In genomic region chr9:128412120-128412790, GRCh38 we compare ENCODE assay signal across 9 cellular contexts. TPM values are rescaled to one million over a fixed set of nuclear protein-coding genes. Genes with fewer than 3 reads are reported as not detected.
DNase-seq lines count a peak whose midpoint lies in the region; ATAC-seq and TF ChIP-seq lines count a peak whose summit lies in the region.
"Had no signal": no experiment of that assay in that cellular context is flagged by ENCODE, and none has a peak within 500 bp of the region (broad histone marks: within the 10 kb centered on the region; RNA-seq: fewer than 3 reads in every experiment).

No MANE protein-coding gene starts in this region.

- H3K27me3 Mint-ChIP-seq in WTC11 (ENCODE audit: low read depth), result peaks cover 84% of the 10 kb centered on the region

- H3K4me3 ChIP-seq in stomach, result no peak overlapping the region

- peaks cover 42% of the 10 kb centered on the region for H3K4me1 Mint-ChIP-seq in WTC11

- H3K36me3 ChIP-seq in stomach, result no peaks in the 10 kb centered on the region

- no peaks in the 10 kb centered on the region for H3K9me3 ChIP-seq in stomach

- peaks cover 0 to 89% (median 32%) of the 10 kb centered on the region in 3 donors for H3K27me3 ChIP-seq in stomach

- POLR2A ChIA-PET in WTC11 (lab: Charles Lee), result interaction anchor here (0.8 to 0.9 kb wide), 2 partner anchors 8 to 50 kb away, joined by 3 read pairs; partner anchors contain the start of gene CERCAM

- no peaks in the 10 kb centered on the region for H3K36me3 Mint-ChIP-seq in WTC11
- H3K36me3 Mint-ChIP-seq: activated naive CD8-positive, alpha-beta T cell had no signal

- H3K4me3 Mint-ChIP-seq in WTC11, result no peak overlapping the region
- H3K4me3 Mint-ChIP-seq: activated naive CD8-positive, alpha-beta T cell had no signal

- TF ChIP-seq EP300 in stomach (IDR thresholded peaks at IDR 0.05), result no peak

- intact Hi-C loops in stomach (cut with DNase I; ENCODE audit: low total_unique reads), result no loop called here

- peak; percentile 83 for TF ChIP-seq CTCF in WTC11 (IDR thresholded peaks at IDR 0.05)
- peak in 5 of 7 experiments; percentile 10 to 36 (median 30) for TF ChIP-seq CTCF in stomach (IDR thresholded peaks at IDR 0.05)

- no peak overlapping the region for H3K27ac Mint-ChIP-seq in WTC11
- H3K27ac Mint-ChIP-seq: activated naive CD8-positive, alpha-beta T cell had no signal

- 11 to 24% (median 16%) methylated on average over 8 to 13 of the region's 13 CpGs for WGBS in stomach, 5 donors

- H3K4me1 ChIP-seq in stomach, result no peaks in the 10 kb centered on the region

- no peaks in the 10 kb centered on the region for H3K9me3 Mint-ChIP-seq in WTC11

- H3K27ac ChIP-seq in cingulate gyrus (ENCODE audit: low read depth, low read length) (peak overlapping the region; percentile 99), stomach (no peak overlapping the region)

- CTCF ChIA-PET in WTC11 (lab: Charles Lee), result interaction anchor here (0.6 to 7.7 kb wide), 28 partner anchors 8 to 352 kb away, joined by 3 to 248 read pairs (median 4); partner anchors contain the start of genes CERCAM, GOLGA2, SLC27A4 and SWI5

- DNase-seq in GM03348 (ENCODE audit: low spot score), result peak; percentile 39
- peak; percentile 36 for DNase-seq in NCI-H146 treated with DMSO at 0.1 percent for 48 hours (lab: John Stamatoyannopoulos, UW; ENCODE audit: unreplicated experiment)
- peak; percentile 99 for DNase-seq in WTC11 (ENCODE audit: low spot score)
- DNase-seq in medulla oblongata (ENCODE audit: extremely low spot score), result peak; percentile 94
- DNase-seq in stomach, result peak; percentile 44

- no peak for TF ChIP-seq POLR2A in stomach (IDR thresholded peaks at IDR 0.05)

- ATAC-seq in WTC11 (peak; percentile 81), GM18858 (IDR thresholded peaks at IDR 0.05; ENCODE audit: unreplicated experiment) (no peak), HG02885 (IDR thresholded peaks at IDR 0.05; ENCODE audit: poor library complexity, unreplicated experiment) (no peak)

TF ChIP-seq in WTC11, 78 proteins besides CTCF, POLR2A, EP300 and RAD21:
- TF ChIP-seq SMAD3 (CRISPR knock-in tag; IDR thresholded peaks at IDR 0.05; ENCODE audit: borderline replicate concordance) (no peak), USF2 (CRISPR knock-in tag; IDR thresholded peaks at IDR 0.05) (peak; percentile 26; the same call in 1 of the 2 replicates), USF1 (CRISPR knock-in tag; IDR thresholded peaks at IDR 0.05) (no peak), ETV6 (CRISPR knock-in tag; IDR thresholded peaks at IDR 0.05) (0 out of 2 replicates have a peak, but pooled peaks have one; percentile 45), NR3C1 (CRISPR knock-in tag; conservative IDR thresholded peaks at IDR 0.05; ENCODE audit: low read depth) (no peak), HMGXB4 (CRISPR knock-in tag; IDR thresholded peaks at IDR 0.05) (0 out of 2 replicates have a peak, but pooled peaks have one; percentile 23)

RNA-seq across cellular contexts. Expression of gene CERCAM, which starts 8.4 kb away (rescaled TPM):
- 13.7 to 15.9 TPM (median 15.2 TPM) in 3 replicates for total RNA-seq in WTC11 (2021)
- total RNA-seq in stomach, result 10 to 100 TPM in 4 of 5 donors, 1 to 10 TPM in 1; 5.5 to 22.8 (median 13.9) TPM
- polyA plus RNA-seq in stomach, result 10 to 100 TPM in 2 of 3 donors, 1 to 10 TPM in 1; 6.3 to 12.1 (median 10.6) TPM

RNA-seq across cellular contexts. Expression of gene URM1, which starts 41.1 kb away (rescaled TPM):
- total RNA-seq in WTC11 (2021), result 52.0 to 67.9 TPM (median 54.3 TPM) in 3 replicates
- total RNA-seq in stomach, result 10 to 100 TPM in 3 of 5 donors, 1 to 10 TPM in 1, under 1 TPM in 1; 0.58 to 28.3 (median 10.1) TPM
- 10 to 100 TPM; 41.0 to 59.3 (median 49.7) TPM for polyA plus RNA-seq in stomach

RNA-seq across cellular contexts. Expression of gene ODF2, which starts 43.6 kb away (rescaled TPM):
- total RNA-seq in WTC11 (2021) (29.3 to 31.9 TPM (median 29.9 TPM) in 3 replicates), stomach (10 to 100 TPM in 4 of 5 donors, 1 to 10 TPM in 1; 9.4 to 42.4 (median 19.4) TPM)
- polyA plus RNA-seq in stomach, result 10 to 100 TPM in 1 of 3 donors, 1 to 10 TPM in 2; 7.2 to 12.7 (median 9.3) TPM

Comparison
In these comparisons a context has a peak if more than half of its experiments do, and no peak if none do; other contexts are left out.
1. DNase-seq: peak in every context shown above with its lines; median percentile 99 in WTC11; 94 in medulla oblongata; 44 in stomach; 39 in GM03348; 36 in NCI-H146 treated with DMSO at 0.1 percent for 48 hours.